Comparison of ENCODE assay signal across 7 cellular contexts in genomic region chr21:35711213-35711612, GRCh38.
"Had no signal": no experiment of that assay in that cellular context is flagged by ENCODE, and none has a peak within 500 bp of the region (broad histone marks: within the 10 kb centered on the region; RNA-seq: fewer than 3 reads in every experiment).

No MANE protein-coding gene starts in this region.

- H3K36me3 ChIP-seq: HAP-1 had no signal

- H3K4me1 ChIP-seq: HAP-1 had no signal

- H3K9ac ChIP-seq: GM23248 had no signal

- H2AFZ ChIP-seq: GM23248 had no signal

- H3K4me3 ChIP-seq: GM23248, HAP-1 had no signal

- H3K9me3 ChIP-seq: HAP-1 had no signal

- DNase-seq: GM23248, GOT3, H7, KBM-7 had no signal

- ATAC-seq: HepG2 had no signal

- H3K27ac ChIP-seq: GM23248, HL-60 had no signal
